8 cellular contexts compared by ENCODE assay signal in genomic region chr7:66995045-66995776, GRCh38. TPM values are rescaled to one million over a fixed set of nuclear protein-coding genes. Genes with fewer than 3 reads are reported as not detected.
A peak's percentile ranks its signal among the peaks of the same experiment; 100 is the strongest.
DNase-seq lines count a peak whose midpoint lies in the region; ATAC-seq and TF ChIP-seq lines count a peak whose summit lies in the region.
"Not testable (repeated sequence)": the region's sequence is repeated elsewhere in the genome, so short reads cannot be mapped to it uniquely, and the experiment has no call there.

SBDS (minus strand) TSS chr7:66995586; CDS start chr7:66995417, 169 bp downstream.

- BruUV-seq in IMR-90 (replicated peaks; lab: Mats Ljungman, UMichigan): not testable (repeated sequence)

- not testable (repeated sequence) for H4K20me1 ChIP-seq in IMR-90 (ENCODE audit: insufficient read depth, low read length)

- peak within 1 kb of the TSS; percentile 61 for H3K18ac ChIP-seq in IMR-90 (ENCODE audit: low read depth, low read length)

- peak within 1 kb of the TSS; percentile 58 for H3K4me2 ChIP-seq in IMR-90 (ENCODE audit: low read depth, low read length)

- H4K8ac ChIP-seq in IMR-90 (ENCODE audit: low read depth in 2 of 2, low read length in 2 of 2): peak within 1 kb of the TSS in 1 of 2 experiments; percentile 85; a peak in 3 of 4 replicates

- POLR2A ChIA-PET in IMR-90 (lab: Charles Lee; ENCODE audit: unreplicated experiment): interaction anchor here (0.6 kb wide), 1 partner anchor 150 kb away, joined by 4 read pairs; no protein-coding TSS in a partner anchor

- CTCF ChIA-PET in IMR-90 (lab: Yijun Ruan, JAX): not testable (repeated sequence)

- H3K9ac ChIP-seq in IMR-90 (ENCODE audit: low read depth, low read length): peak within 1 kb of the TSS; percentile 83

- peak within 1 kb of the TSS; percentile 76 for H2AFZ ChIP-seq in IMR-90 (replicated peaks; ENCODE audit: low read length, poor library complexity)

- not testable (repeated sequence) for H3K9me3 ChIP-seq in IMR-90 (ENCODE audit: control insufficient read depth, insufficient read depth, low read length)

- peak within 1 kb of the TSS; percentile 50; the same call in 1 of the 2 replicates for H4K5ac ChIP-seq in IMR-90 (ENCODE audit: low read depth, low read length)

- H3K27me3 ChIP-seq in IMR-90 (ENCODE audit: control insufficient read depth, insufficient read depth, low read length): not testable (repeated sequence)

- H3K36me3 ChIP-seq in IMR-90 (ENCODE audit: control insufficient read depth, insufficient read depth, low read length): not testable (repeated sequence)

- not testable (repeated sequence) for H4K91ac ChIP-seq in IMR-90 (ENCODE audit: insufficient read depth, low read depth, low read length)

- H3K9me1 ChIP-seq in IMR-90 (ENCODE audit: insufficient read depth, low read length): not testable (repeated sequence)

- in situ Hi-C loops in IMR-90 (cut with MboI; ENCODE audit: low sequenced_read_pairs): loop anchor here (25.0 kb wide), 1 partner anchor 433 kb away; no protein-coding TSS in a partner anchor

- TF ChIP-seq RAD21 in IMR-90 (IDR thresholded peaks at IDR 0.05; ENCODE audit: low read length): not testable (repeated sequence)

- H3K4ac ChIP-seq in IMR-90 (ENCODE audit: low read depth, low read length): peak within 1 kb of the TSS; percentile 30

- H2AK9ac ChIP-seq in IMR-90 (replicated peaks; ENCODE audit: low read depth, low read length, poor library complexity): peak within 1 kb of the TSS; percentile 84

- H3K14ac ChIP-seq in IMR-90 (replicated peaks; ENCODE audit: low read depth, low read length): peak within 1 kb of the TSS; percentile 71

- ATAC-seq in GM21528 (IDR thresholded peaks at IDR 0.05; ENCODE audit: low FRiP score, unreplicated experiment): peak; percentile 66
- ATAC-seq in IMR-90 (ENCODE audit: low read depth): peak; percentile 63

- peak within 1 kb of the TSS; percentile 83 for H2BK5ac ChIP-seq in IMR-90 (ENCODE audit: low read depth, low read length, poor library complexity, severe bottlenecking)

- H3K23ac ChIP-seq in IMR-90 (ENCODE audit: low read depth, low read length): peak within 1 kb of the TSS; percentile 88; the same call in 1 of the 2 replicates

- peak within 1 kb of the TSS; percentile 72; the same call in 1 of the 2 replicates for H3K56ac ChIP-seq in IMR-90 (ENCODE audit: extremely low read depth, insufficient read depth, low read length)

- not testable (repeated sequence) for TF ChIP-seq CTCF in IMR-90 (conservative IDR thresholded peaks at IDR 0.05; ENCODE audit: low read depth, low read length)

- peak; percentile 95 for TF ChIP-seq POLR2A in IMR-90 (IDR thresholded peaks at IDR 0.05; ENCODE audit: low read depth, low read length)

- H2AK5ac ChIP-seq in IMR-90 (ENCODE audit: low read depth, low read length): peak within 1 kb of the TSS; percentile 45

- peaks cover 8 to 14% of the 10 kb centered on the region in 2 experiments for H3K79me1 ChIP-seq in IMR-90 (ENCODE audit: low read depth in 1 of 2, low read length in 2 of 2)

- H3K27ac ChIP-seq in IMR-90 (ENCODE audit: insufficient read depth, low read length): peak within 1 kb of the TSS; percentile 73

- DNase-seq in DMS 273 (lab: John Stamatoyannopoulos, UW; ENCODE audit: unreplicated experiment) (peak; percentile 100), IMR-90 (peak; percentile 99), OCI-M1 (lab: John Stamatoyannopoulos, UW) (peak; percentile 100), activated T-cell treated with anti-CD3 and anti-CD28 coated beads for 24 hours (ENCODE audit: low read depth) (peak; percentile 91), epidermal melanocyte (ENCODE audit: insufficient read length, low spot score) (peak; percentile 21), middle frontal gyrus (ENCODE audit: extremely low spot score, low spot score) (peak; percentile 97)
- peak; percentile 80 to 83 for DNase-seq in stimulated activated CD8-positive, alpha-beta memory T cell treated with anti-CD3 and anti-CD28 coated beads, Interleukin-2, amount 100 ng/mL, for 48 hours (ENCODE audit: low read depth in 2 of 2)

- H2BK15ac ChIP-seq in IMR-90 (ENCODE audit: low read depth, low read length): not testable (repeated sequence)

- H3K4me3 ChIP-seq in IMR-90 (ENCODE audit: insufficient read depth, low read depth, low read length): peak within 1 kb of the TSS; percentile 71

- not testable (repeated sequence) for H2BK120ac ChIP-seq in IMR-90 (ENCODE audit: low read depth, low read length)

- intact Hi-C loops in IMR-90 (cut with micrococcal nuclease): loop anchor here (5.0 kb wide), 1 partner anchor 168 kb away; no protein-coding TSS in a partner anchor

- WGBS in IMR-90 (ENCODE audit: extremely low coverage in 2 of 2, insufficient read length in 1 of 2), 2 experiments: 2% methylated on average over 21 of the region's 59 CpGs; no CpG with 5 or more reads in 1 of the 2 experiments

- not testable (repeated sequence) for H2BK20ac ChIP-seq in IMR-90 (ENCODE audit: low read depth, low read length)

- dilution Hi-C loops in IMR-90 (cut with HindIII; ENCODE audit: low sequenced_read_pairs, unreplicated experiment): not testable (repeated sequence)

- H3K4me1 ChIP-seq in IMR-90 (ENCODE audit: control insufficient read depth, insufficient read depth, low read length): not testable (repeated sequence)

TF ChIP-seq in IMR-90, 13 proteins besides CTCF, POLR2A, EP300 and RAD21:
- TF ChIP-seq CEBPB (IDR thresholded peaks at IDR 0.05; ENCODE audit: low read depth, low read length): 0 out of 2 replicates have a peak, but pooled peaks have one; percentile 8
- TF ChIP-seq MAZ (IDR thresholded peaks at IDR 0.05; ENCODE audit: borderline replicate concordance, low read depth, low read length): peak; percentile 17; the same call in 1 of the 2 replicates

RNA-seq across cellular contexts. Expression of gene SBDS, which starts in this region (rescaled TPM):
- 43.0 and 94.2 TPM in 2 replicates for total RNA-seq in IMR-90 (2012; rRNA removed)
- 63.4 and 65.7 TPM in 2 replicates for polyA plus RNA-seq in IMR-90 (2012; rRNA removed)
- polyA plus RNA-seq in IMR-90 (2012; cell fraction: cytosol; rRNA removed): 23.9 and 24.9 TPM in 2 replicates
- polyA plus RNA-seq in IMR-90 (2012; cell fraction: nucleus; rRNA removed; ENCODE audit: low replicate concordance): 8.3 and 34.7 TPM in 2 replicates

Comparison
In these comparisons a context has a peak if more than half of its experiments do, and no peak if none do; other contexts are left out.
1. Peak in every context shown above with its lines: DNase-seq, ATAC-seq, H3K4me3 ChIP-seq and H3K27ac ChIP-seq.
2. DNase-seq: peak in every context shown above with its lines; median percentile 100 in DMS 273; 100 in OCI-M1; 99 in IMR-90; 97 in middle frontal gyrus; 91 in activated T-cell treated with anti-CD3 and anti-CD28 coated beads for 24 hours; 82 in stimulated activated CD8-positive, alpha-beta memory T cell treated with anti-CD3 and anti-CD28 coated beads, Interleukin-2, amount 100 ng/mL, for 48 hours; 21 in epidermal melanocyte.